In genomic region chr20:40913224-40913821, GRCh38 we compare ENCODE assay signal across 2 cellular contexts.
A peak's percentile ranks its signal among the peaks of the same experiment; 100 is the strongest.
TF ChIP-seq lines count a peak whose summit lies in the region.

No MANE protein-coding gene starts in this region.

TF ChIP-seq in HepG2, 621 proteins besides CTCF, POLR2A, EP300 and RAD21:
- TF ChIP-seq ZNF446 (CRISPR knock-in tag; IDR thresholded peaks at IDR 0.05) (0 out of 2 replicates have a peak, but pooled peaks have one; percentile 29), NR2C2 (CRISPR knock-in tag; IDR thresholded peaks at IDR 0.05; ENCODE audit: borderline replicate concordance) (peak; percentile 57; the same call in 1 of the 2 replicates), HNRNPLL (IDR thresholded peaks at IDR 0.05; ENCODE audit: low read depth, low read length, poor library complexity, severe bottlenecking) (no peak), GABPA (IDR thresholded peaks at IDR 0.05; ENCODE audit: low read depth, low read length) (0 out of 2 replicates have a peak, but pooled peaks have one; percentile 12), GABPA (CRISPR knock-in tag; IDR thresholded peaks at IDR 0.05; ENCODE audit: low read depth) (no peak)

TF ChIP-seq in H1, 55 proteins besides CTCF, POLR2A, EP300 and RAD21:
- TF ChIP-seq ZNF274 (IDR thresholded peaks at IDR 0.05; ENCODE audit: borderline replicate concordance, extremely low read depth, low read length) (no peak), ATF3 (IDR thresholded peaks at IDR 0.05; ENCODE audit: insufficient read depth, low read depth, low read length) (no peak), GTF2F1 (IDR thresholded peaks at IDR 0.05; ENCODE audit: borderline replicate concordance, low read depth, low read length) (no peak), BRCA1 (IDR thresholded peaks at IDR 0.05; ENCODE audit: low read depth, low read length) (no peak)
TF ChIP-seq in H1: peak in this region for 0.
